In genomic region chr2:113886479-113887383, GRCh38 we compare ENCODE assay signal across 8 cellular contexts. TPM values are rescaled to one million over a fixed set of nuclear protein-coding genes. Genes with fewer than 3 reads are reported as not detected.
DNase-seq lines count a peak whose midpoint lies in the region; ATAC-seq, FAIRE-seq and TF ChIP-seq lines count a peak whose summit lies in the region.

No MANE protein-coding gene starts in this region.

- H3K27me3 ChIP-seq in small intestine (ENCODE audit: control insufficient read depth in 2 of 2, insufficient read depth in 2 of 2, low read length in 2 of 2), result no peaks in the 10 kb centered on the region

- no peak for FAIRE-seq in small intestine (lab: Jason Lieb, UNC)

- 58 to 84% (median 69%) methylated on average over 5 of the region's 5 CpGs for WGBS in small intestine, 3 donors

- no peak overlapping the region for H3K27ac Mint-ChIP-seq in Calu3 (ENCODE audit: unreplicated experiment)

- no peak for TF ChIP-seq CTCF in Calu3 (IDR thresholded peaks at IDR 0.05; ENCODE audit: unreplicated experiment)
- TF ChIP-seq CTCF in fibroblast of mammary gland (conservative IDR thresholded peaks at IDR 0.05; ENCODE audit: control insufficient read depth, insufficient read depth, low read depth, low read length), result no peak

- H3K4me1 Mint-ChIP-seq in Calu3 (ENCODE audit: low read depth, unreplicated experiment), result peaks cover 43% of the 10 kb centered on the region

- H3K4me3 Mint-ChIP-seq in Calu3 (ENCODE audit: low read depth, unreplicated experiment), result no peak overlapping the region

- DNase-seq in Calu3 (peak; percentile 35), SW 1271 (lab: John Stamatoyannopoulos, UW) (peak; percentile 41 to 67), fibroblast of mammary gland (ENCODE audit: low read depth) (peak; percentile 91), small intestine (no peak), DMS153 (lab: John Stamatoyannopoulos, UW) (no peak), HUDEP-2 (lab: John Stamatoyannopoulos, UW; ENCODE audit: unreplicated experiment in 76 of 76) (no peak)

- no peaks in the 10 kb centered on the region for H3K27me3 Mint-ChIP-seq in Calu3 (ENCODE audit: unreplicated experiment)

- peaks cover 37% of the 10 kb centered on the region for H3K36me3 Mint-ChIP-seq in Calu3 (ENCODE audit: insufficient read depth, unreplicated experiment)

- ATAC-seq in GM19351 (IDR thresholded peaks at IDR 0.05; ENCODE audit: unreplicated experiment), result peak; percentile 71
- peak; percentile 83 for ATAC-seq in HG03378 (IDR thresholded peaks at IDR 0.05; ENCODE audit: unreplicated experiment)

- no peaks in the 10 kb centered on the region for H3K9me3 Mint-ChIP-seq in Calu3 (ENCODE audit: low read depth, unreplicated experiment)

- H3K36me3 ChIP-seq in small intestine (ENCODE audit: control insufficient read depth in 2 of 2, insufficient read depth in 2 of 2, low read length in 2 of 2), result no peaks in the 10 kb centered on the region

- H3K27ac ChIP-seq in small intestine (ENCODE audit: low read depth in 1 of 2, low read length in 1 of 2), result peak overlapping the region; percentile 24 to 81

- H3K4me3 ChIP-seq in fibroblast of mammary gland (ENCODE audit: control insufficient read depth, low read depth, low read length) (no peak overlapping the region), small intestine (ENCODE audit: low read depth in 1 of 2, low read length in 2 of 2) (no peak overlapping the region)

- no peaks in the 10 kb centered on the region for H3K9me3 ChIP-seq in small intestine (ENCODE audit: control insufficient read depth, low read depth)

- no TSS peak for BruUV-seq in Calu3 (replicated peaks; lab: Mats Ljungman, UMichigan)

- CTCF ChIA-PET in Calu3 (lab: Charles Lee), result interaction anchor here (1.0 kb wide), 1 partner anchor 10 kb away, joined by 3 read pairs; no protein-coding TSS in a partner anchor

- intact Hi-C loops in Calu3 (cut with micrococcal nuclease; ENCODE audit: unreplicated experiment), result no loop called here

- peaks cover 7 to 16% of the 10 kb centered on the region in 2 donors for H3K4me1 ChIP-seq in small intestine (ENCODE audit: control insufficient read depth in 2 of 2, insufficient read depth in 1 of 2, low read depth in 1 of 2, low read length in 1 of 2)

RNA-seq across cellular contexts. Expression of gene ACTR3, which starts 3.2 kb away (rescaled TPM):
- total RNA-seq in Calu3 (2022), result 277 and 296 TPM in 2 replicates
- polyA plus RNA-seq in small intestine, result 10 to 100 TPM; 78.9 to 97.6 (median 93.3) TPM

Comparison
In these comparisons a context has a peak if more than half of its experiments do, and no peak if none do; other contexts are left out.
1. DNase-seq: peak in Calu3 (single experiment), SW 1271 (2 of 2) and fibroblast of mammary gland (single experiment); none in small intestine (single experiment), DMS153 (single experiment) and HUDEP-2 (0 of 76).